Comparison of ENCODE assay signal across 31 cellular contexts in genomic region chr10:8014649-8015048, GRCh38. TPM values are rescaled to one million over a fixed set of nuclear protein-coding genes. Genes with fewer than 3 reads are reported as not detected.
"Had no signal": no experiment of that assay in that cellular context is flagged by ENCODE, and none has a peak within 500 bp of the region (broad histone marks: within the 10 kb centered on the region; RNA-seq: fewer than 3 reads in every experiment).

No MANE protein-coding gene starts in this region.

- H3K9me3 Mint-ChIP-seq: naive thymus-derived CD8-positive, alpha-beta T cell; natural killer cell treated with Interleukin-12 subunit alpha and Interleukin-12 subunit beta and Interleukin-15 and Interleukin-18, amount 100 ng/mL, for 72 hours; nephron progenitor cell; neural crest cell; stimulated activated memory B cell treated with anti-CD40 and anti-IgM and Interleukin-4, amounts not matched to agents 10 μg/mL and 1 μg/mL and 100 μg/mL, for 72 hours; stimulated activated naive CD8-positive, alpha-beta T cell treated with anti-CD3 and anti-CD28 coated beads, Interleukin-15, Interleukin-2, amounts not matched to agents 100 ng/mL and 50 ng/mL, for 24 hours had no signal

- H3K9ac ChIP-seq: parathyroid adenoma had no signal

- H3K4me1 Mint-ChIP-seq: neural crest cell; stimulated activated memory B cell treated with anti-CD40 and anti-IgM and Interleukin-4, amounts not matched to agents 10 μg/mL and 1 μg/mL and 100 μg/mL, for 72 hours had no signal

- H3K4me3 Mint-ChIP-seq: naive thymus-derived CD8-positive, alpha-beta T cell; natural killer cell treated with Interleukin-12 subunit alpha and Interleukin-12 subunit beta and Interleukin-15 and Interleukin-18, amount 100 ng/mL, for 72 hours; nephron progenitor cell; neural crest cell; stimulated activated memory B cell treated with anti-CD40 and anti-IgM and Interleukin-4, amounts not matched to agents 10 μg/mL and 1 μg/mL and 100 μg/mL, for 72 hours; stimulated activated naive CD8-positive, alpha-beta T cell treated with anti-CD3 and anti-CD28 coated beads, Interleukin-15, Interleukin-2, amounts not matched to agents 100 ng/mL and 50 ng/mL, for 24 hours had no signal

- H3K27ac ChIP-seq: neutrophil, ovary, parathyroid adenoma, psoas muscle, right lobe of liver, skin epidermis, spleen, stomach, thoracic aorta, thyroid gland, tibial nerve, upper lobe of left lung, vagina had no signal

- H3K9me3 ChIP-seq: neutrophil, ovary, psoas muscle, right lobe of liver, spleen, stomach, thoracic aorta, thyroid gland, tibial nerve, upper lobe of left lung, vagina had no signal

- H3K4me3 ChIP-seq: ovary, psoas muscle, right lobe of liver, skin epidermis, smooth muscle cell, spleen, stomach, thoracic aorta, thyroid gland, tibial nerve, upper lobe of left lung, vagina had no signal

- H3K27me3 ChIP-seq: neutrophil, ovary, right lobe of liver, spleen, stomach, thyroid gland, tibial nerve, upper lobe of left lung, vagina had no signal

- H3K4me2 ChIP-seq: smooth muscle cell had no signal

- ATAC-seq: naive thymus-derived CD8-positive, alpha-beta T cell; natural killer cell treated with Interleukin-12 subunit alpha and Interleukin-12 subunit beta and Interleukin-15 and Interleukin-18, amount 100 ng/mL, for 72 hours; psoas muscle; right cardiac atrium; stimulated activated memory B cell treated with anti-CD40 and anti-IgM and Interleukin-4, amounts not matched to agents 10 μg/mL and 1 μg/mL and 100 μg/mL, for 72 hours had no signal

- H3K4me1 ChIP-seq: psoas muscle, right lobe of liver, spleen, thyroid gland, tibial nerve, upper lobe of left lung, vagina had no signal

- H3K27ac Mint-ChIP-seq: naive thymus-derived CD8-positive, alpha-beta T cell; natural killer cell treated with Interleukin-12 subunit alpha and Interleukin-12 subunit beta and Interleukin-15 and Interleukin-18, amount 100 ng/mL, for 72 hours; nephron progenitor cell; progenitor cell of endocrine pancreas; stimulated activated memory B cell treated with anti-CD40 and anti-IgM and Interleukin-4, amounts not matched to agents 10 μg/mL and 1 μg/mL and 100 μg/mL, for 72 hours; stimulated activated naive CD8-positive, alpha-beta T cell treated with anti-CD3 and anti-CD28 coated beads, Interleukin-15, Interleukin-2, amounts not matched to agents 100 ng/mL and 50 ng/mL, for 24 hours had no signal

- H2AFZ ChIP-seq: parathyroid adenoma had no signal

- H3K36me3 ChIP-seq: ovary had no signal

- H3K27me3 Mint-ChIP-seq: naive thymus-derived CD8-positive, alpha-beta T cell; natural killer cell treated with Interleukin-12 subunit alpha and Interleukin-12 subunit beta and Interleukin-15 and Interleukin-18, amount 100 ng/mL, for 72 hours; stimulated activated memory B cell treated with anti-CD40 and anti-IgM and Interleukin-4, amounts not matched to agents 10 μg/mL and 1 μg/mL and 100 μg/mL, for 72 hours; stimulated activated naive CD8-positive, alpha-beta T cell treated with anti-CD3 and anti-CD28 coated beads, Interleukin-15, Interleukin-2, amounts not matched to agents 100 ng/mL and 50 ng/mL, for 24 hours had no signal

- FAIRE-seq: urothelium cell line had no signal

- DNase-seq: naive thymus-derived CD8-positive, alpha-beta T cell; nephron progenitor cell; nucleus accumbens; ovary; psoas muscle; right cardiac atrium; right lobe of liver; spleen; stimulated activated CD4-positive, alpha-beta T cell treated with anti-CD3 and anti-CD28 coated beads, Interleukin-12 subunit alpha, Interleukin-12 subunit beta, amount 100 ng/mL, for 4 hours; stimulated activated CD4-positive, alpha-beta T cell treated with anti-CD3 and anti-CD28 coated beads, Interleukin-1b, Interleukin-23, amount 100 ng/mL, for 48 hours; stimulated activated CD4-positive, alpha-beta T cell treated with anti-CD3 and anti-CD28 coated beads, Interleukin-4, amount 100 ng/mL, for 1 hour; stimulated activated CD4-positive, alpha-beta T cell treated with anti-CD3 and anti-CD28 coated beads, Interleukin-4, amount 100 ng/mL, for 4 hours; stimulated activated CD8-positive, alpha-beta memory T cell treated with anti-CD3 and anti-CD28 coated beads, Interleukin-4, amount 100 ng/mL, for 48 hours; stimulated activated naive CD4-positive, alpha-beta T cell; stomach; thyroid gland; trophoblast cell had no signal

RNA-seq across cellular contexts. Expression of gene GATA3, which starts 39.8 kb away (rescaled TPM):
- total RNA-seq: thoracic aorta had no signal
